In the genomic region with DNA sequence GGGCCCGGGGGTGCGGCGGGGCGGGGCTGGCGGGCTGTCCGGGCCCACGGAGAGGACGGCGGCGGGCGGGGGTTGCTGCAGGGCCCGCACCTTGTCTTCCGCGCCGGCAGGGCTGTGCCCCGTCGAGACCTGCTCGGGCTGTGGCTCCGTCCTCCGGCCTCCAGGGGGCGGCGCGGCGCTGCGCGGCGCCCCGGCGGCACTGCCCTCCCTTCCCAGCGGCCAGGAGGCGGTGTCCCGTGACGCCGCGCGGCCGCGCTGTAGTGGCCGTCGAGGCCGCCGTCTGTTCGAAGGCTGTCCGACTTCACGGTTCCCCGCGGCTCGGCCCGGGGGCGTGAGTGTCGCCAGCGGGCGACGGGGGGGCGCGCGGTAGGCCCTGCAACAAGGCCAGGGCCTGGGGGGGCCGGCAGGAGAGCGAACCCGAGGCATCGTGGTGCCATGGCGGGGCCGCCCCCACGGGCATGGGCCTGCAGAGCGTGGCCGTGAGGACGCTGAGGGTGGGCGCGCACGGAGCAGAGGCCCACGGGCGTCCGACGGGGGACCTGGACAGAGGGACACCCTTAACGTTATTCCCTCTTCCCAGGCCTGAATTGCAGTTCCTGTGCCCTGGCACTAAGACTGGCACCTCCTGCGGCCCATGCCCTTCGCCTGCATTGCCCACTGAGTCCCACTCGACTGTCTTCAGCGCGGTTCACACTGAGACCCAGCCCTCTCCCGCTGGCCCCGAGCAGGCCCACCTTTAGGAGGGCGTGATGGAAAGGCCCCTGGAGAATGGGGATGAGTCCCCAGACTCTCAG, we compare ENCODE assay signal across 8 cellular contexts. TPM values are rescaled to one million over a fixed set of nuclear protein-coding genes. Genes with fewer than 3 reads are reported as not detected.
DNase-seq lines count a peak whose midpoint lies in the region; ATAC-seq and TF ChIP-seq lines count a peak whose summit lies in the region.

A gene with protein sequence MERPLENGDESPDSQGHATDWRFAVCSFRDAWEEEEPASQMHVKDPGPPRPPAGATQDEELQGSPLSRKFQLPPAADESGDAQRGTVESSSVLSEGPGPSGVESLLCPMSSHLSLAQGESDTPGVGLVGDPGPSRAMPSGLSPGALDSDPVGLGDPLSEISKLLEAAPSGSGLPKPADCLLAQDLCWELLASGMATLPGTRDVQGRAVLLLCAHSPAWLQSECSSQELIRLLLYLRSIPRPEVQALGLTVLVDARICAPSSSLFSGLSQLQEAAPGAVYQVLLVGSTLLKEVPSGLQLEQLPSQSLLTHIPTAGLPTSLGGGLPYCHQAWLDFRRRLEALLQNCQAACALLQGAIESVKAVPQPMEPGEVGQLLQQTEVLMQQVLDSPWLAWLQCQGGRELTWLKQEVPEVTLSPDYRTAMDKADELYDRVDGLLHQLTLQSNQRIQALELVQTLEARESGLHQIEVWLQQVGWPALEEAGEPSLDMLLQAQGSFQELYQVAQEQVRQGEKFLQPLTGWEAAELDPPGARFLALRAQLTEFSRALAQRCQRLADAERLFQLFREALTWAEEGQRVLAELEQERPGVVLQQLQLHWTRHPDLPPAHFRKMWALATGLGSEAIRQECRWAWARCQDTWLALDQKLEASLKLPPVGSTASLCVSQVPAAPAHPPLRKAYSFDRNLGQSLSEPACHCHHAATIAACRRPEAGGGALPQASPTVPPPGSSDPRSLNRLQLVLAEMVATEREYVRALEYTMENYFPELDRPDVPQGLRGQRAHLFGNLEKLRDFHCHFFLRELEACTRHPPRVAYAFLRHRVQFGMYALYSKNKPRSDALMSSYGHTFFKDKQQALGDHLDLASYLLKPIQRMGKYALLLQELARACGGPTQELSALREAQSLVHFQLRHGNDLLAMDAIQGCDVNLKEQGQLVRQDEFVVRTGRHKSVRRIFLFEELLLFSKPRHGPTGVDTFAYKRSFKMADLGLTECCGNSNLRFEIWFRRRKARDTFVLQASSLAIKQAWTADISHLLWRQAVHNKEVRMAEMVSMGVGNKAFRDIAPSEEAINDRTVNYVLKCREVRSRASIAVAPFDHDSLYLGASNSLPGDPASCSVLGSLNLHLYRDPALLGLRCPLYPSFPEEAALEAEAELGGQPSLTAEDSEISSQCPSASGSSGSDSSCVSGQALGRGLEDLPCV (plus strand): TSS at position 237 of the 794 bp plus-strand sequence. CDS start 513 bp downstream, at position 750.

- peak within 1 kb of the TSS; percentile 75 for H3K4me2 ChIP-seq in parathyroid adenoma (ENCODE audit: low read length)

- peak within 1 kb of the TSS; percentile 73 for H3K4me3 ChIP-seq in Jurkat, Clone E6-1 (ENCODE audit: low read length)
- peak within 1 kb of the TSS; percentile 52 for H3K4me3 ChIP-seq in parathyroid adenoma (ENCODE audit: low read depth, low read length)
- peak within 1 kb of the TSS; percentile 52 to 54 for H3K4me3 ChIP-seq in tibial artery

- peak; percentile 90 for ATAC-seq in GM21390 (IDR thresholded peaks at IDR 0.05; ENCODE audit: unreplicated experiment)

- intact Hi-C loops in tibial artery (cut with DNase I; ENCODE audit: low total_unique reads): no loop called here

- no peaks in the 10 kb centered on the region for H3K79me2 ChIP-seq in parathyroid adenoma

- no peak within 1 kb of the TSS for H3K9ac ChIP-seq in parathyroid adenoma

- H3K27me3 ChIP-seq in parathyroid adenoma (ENCODE audit: control insufficient read depth, insufficient read depth, low read length) (no peaks in the 10 kb centered on the region), tibial artery (no peaks in the 10 kb centered on the region)

- H3K36me3 ChIP-seq in parathyroid adenoma (ENCODE audit: control insufficient read depth, insufficient read depth, low read length) (no peaks in the 10 kb centered on the region), tibial artery (peaks cover 0 to 9% (median 0%) of the 10 kb centered on the region in 3 donors)

- H3K9me3 ChIP-seq in parathyroid adenoma (ENCODE audit: control insufficient read depth, low read length): no peaks in the 10 kb centered on the region
- no peaks in the 10 kb centered on the region for H3K9me3 ChIP-seq in tibial artery

- H2AFZ ChIP-seq in parathyroid adenoma: peak within 1 kb of the TSS; percentile 73

- peak; percentile 45 for TF ChIP-seq CTCF in parathyroid adenoma (IDR thresholded peaks at IDR 0.05)
- TF ChIP-seq CTCF in tibial artery (IDR thresholded peaks at IDR 0.05): peak; percentile 61 to 68

- H3K27ac ChIP-seq in parathyroid adenoma: no peak within 1 kb of the TSS
- H3K27ac ChIP-seq in tibial artery: peak within 1 kb of the TSS; percentile 60 to 68

- peaks cover 4% of the 10 kb centered on the region for H3K4me1 ChIP-seq in parathyroid adenoma
- peaks cover 0 to 36% (median 21%) of the 10 kb centered on the region in 4 donors for H3K4me1 ChIP-seq in tibial artery

- DNase-seq in D341Med (ENCODE audit: low spot score) (peak; percentile 97), SHP77 treated with DMSO at 0.1 percent for 48 hours (lab: John Stamatoyannopoulos, UW) (peak; percentile 33), globus pallidus (ENCODE audit: low spot score) (peak; percentile 34), tibial artery (peak; percentile 46 to 76)
- peak; percentile 69 for DNase-seq in Jurkat, Clone E6-1 (ENCODE audit: low read depth, low spot score)
- DNase-seq in activated gamma-delta T cell treated with anti-CD3 and anti-CD28 coated beads, Interleukin-2, amount 50 U/mL, for 16 hours (ENCODE audit: low read depth): peak; percentile 67

RNA-seq across cellular contexts. Expression of the gene that starts here (rescaled TPM):
- polyA plus RNA-seq in Jurkat, Clone E6-1 (2012; ENCODE audit: insufficient read depth, insufficient read length): 74.1 TPM

Comparison
In these comparisons a context has a peak if more than half of its experiments do, and no peak if none do; other contexts are left out.
1. DNase-seq: peak in every context shown above with its lines; median percentile 97 in D341Med; 69 in Jurkat, Clone E6-1; 67 in activated gamma-delta T cell treated with anti-CD3 and anti-CD28 coated beads, Interleukin-2, amount 50 U/mL, for 16 hours; 61 in tibial artery; 34 in globus pallidus; 33 in SHP77 treated with DMSO at 0.1 percent for 48 hours.